In genomic region chr12:124392271-124392990, GRCh38 we compare ENCODE assay signal across 8 cellular contexts.
DNase-seq lines count a peak whose midpoint lies in the region; ATAC-seq, FAIRE-seq and TF ChIP-seq lines count a peak whose summit lies in the region.

No MANE protein-coding gene starts in this region.

- peak overlapping the region in 1 of 2 donors; percentile 34 for H3K9ac ChIP-seq in kidney (ENCODE audit: low read length in 2 of 2)

- H3K27ac ChIP-seq in kidney (ENCODE audit: low read depth in 2 of 2, low read length in 2 of 2): peak overlapping the region; percentile 86 to 92
- peak overlapping the region; percentile 90 for H3K27ac ChIP-seq in temporal lobe (ENCODE audit: low read depth, low read length)

- H3K4me3 ChIP-seq in astrocyte of the spinal cord (ENCODE audit: low read depth, low read length) (no peak overlapping the region), kidney (ENCODE audit: low read length in 2 of 2) (no peak overlapping the region)

- in situ Hi-C loops in KBM-7 (cut with MboI; ENCODE audit: low pct_unique_long_range_greater_than_20kb, low sequenced_read_pairs): no loop called here
- in situ Hi-C loops in astrocyte of the spinal cord (cut with HindIII; ENCODE audit: low sequenced_read_pairs): no loop called here

- intact Hi-C loops in kidney (cut with DNase I): no loop called here

- DNase-seq in ELF-1 (ENCODE audit: low read depth, low spot score) (peak; percentile 91), KBM-7 (peak; percentile 41), astrocyte of the spinal cord (ENCODE audit: low read depth, low spot score) (peak; percentile 77), kidney (peak; percentile 83), SHP77 treated with DMSO at 0.1 percent for 48 hours (lab: John Stamatoyannopoulos, UW) (no peak)

- H3K4me1 ChIP-seq in kidney (ENCODE audit: control insufficient read depth in 1 of 2, insufficient read depth in 1 of 2, low read depth in 1 of 2, low read length in 2 of 2): peaks cover 43 to 47% of the 10 kb centered on the region in 2 donors

- no peak for FAIRE-seq in kidney (lab: Jason Lieb, UNC)

- peaks cover under 1 to 15% of the 10 kb centered on the region in 2 donors for H3K36me3 ChIP-seq in kidney (ENCODE audit: control insufficient read depth in 1 of 2, insufficient read depth in 2 of 2, low read length in 2 of 2)

- no peaks in the 10 kb centered on the region for H3K9me3 ChIP-seq in kidney (ENCODE audit: control insufficient read depth in 1 of 2, low read length in 2 of 2)

- ATAC-seq in GM18867 (IDR thresholded peaks at IDR 0.05; ENCODE audit: unreplicated experiment): no peak
- ATAC-seq in HG02798 (IDR thresholded peaks at IDR 0.05; ENCODE audit: poor library complexity, unreplicated experiment): no peak

- TF ChIP-seq CTCF in astrocyte of the spinal cord (IDR thresholded peaks at IDR 0.05; ENCODE audit: low read depth, low read length) (peak; percentile 28), kidney (IDR thresholded peaks at IDR 0.05; ENCODE audit: borderline replicate concordance, extremely low read depth, insufficient read depth) (no peak)
